ENCODE assay signal across 1 cellular context in genomic region chr6:113994934-113995342, GRCh38.
TF ChIP-seq lines count a peak whose summit lies in the region.

No MANE protein-coding gene starts in this region.

TF ChIP-seq in IMR-90, 13 proteins besides CTCF, POLR2A, EP300 and RAD21 (continued from another document):
- no peak for TF ChIP-seq ELK1 (IDR thresholded peaks at IDR 0.05; ENCODE audit: borderline replicate concordance, low read depth, low read length)
- TF ChIP-seq, protein P1, sequence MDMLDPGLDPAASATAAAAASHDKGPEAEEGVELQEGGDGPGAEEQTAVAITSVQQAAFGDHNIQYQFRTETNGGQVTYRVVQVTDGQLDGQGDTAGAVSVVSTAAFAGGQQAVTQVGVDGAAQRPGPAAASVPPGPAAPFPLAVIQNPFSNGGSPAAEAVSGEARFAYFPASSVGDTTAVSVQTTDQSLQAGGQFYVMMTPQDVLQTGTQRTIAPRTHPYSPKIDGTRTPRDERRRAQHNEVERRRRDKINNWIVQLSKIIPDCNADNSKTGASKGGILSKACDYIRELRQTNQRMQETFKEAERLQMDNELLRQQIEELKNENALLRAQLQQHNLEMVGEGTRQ (IDR thresholded peaks at IDR 0.05; ENCODE audit: low read depth, low read length) = no peak; the same call in 1 of the 2 replicates
- TF ChIP-seq MAFK (IDR thresholded peaks at IDR 0.05; ENCODE audit: low read depth, low read length) = no peak
- TF ChIP-seq BHLHE40 (IDR thresholded peaks at IDR 0.05; ENCODE audit: low read depth, low read length) = peak; percentile 14; the same call in 1 of the 2 replicates
- no peak for TF ChIP-seq RFX5 (IDR thresholded peaks at IDR 0.05; ENCODE audit: low read depth, low read length)
- TF ChIP-seq RCOR1 (IDR thresholded peaks at IDR 0.05; ENCODE audit: insufficient replicate concordance, low read length) = no peak
